ENCODE assay signal across 1 cellular context in the genomic region with DNA sequence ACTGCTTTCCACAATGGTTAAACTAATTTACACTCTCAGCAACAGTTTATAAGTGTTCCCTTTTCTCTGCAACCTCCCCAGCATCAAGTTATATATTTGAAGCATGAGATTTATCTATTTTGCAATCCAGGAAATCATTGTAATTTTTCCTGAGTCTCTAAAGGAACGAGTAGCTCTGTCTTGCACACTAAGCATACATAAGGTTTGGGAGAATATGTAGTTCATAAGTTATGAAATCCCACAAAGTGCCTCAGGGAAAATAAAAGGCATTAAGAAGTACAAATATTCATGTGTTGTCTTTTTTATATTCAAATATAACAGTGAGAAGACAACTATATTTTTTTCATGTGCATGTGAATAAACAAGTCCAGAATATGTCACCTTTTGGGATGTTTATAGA.
TF ChIP-seq lines count a peak whose summit lies in the region.

No MANE protein-coding gene starts in this region.

TF ChIP-seq in GM23338, 12 proteins besides CTCF, POLR2A, EP300 and RAD21 (continued from another document):
- TF ChIP-seq, protein P1, sequence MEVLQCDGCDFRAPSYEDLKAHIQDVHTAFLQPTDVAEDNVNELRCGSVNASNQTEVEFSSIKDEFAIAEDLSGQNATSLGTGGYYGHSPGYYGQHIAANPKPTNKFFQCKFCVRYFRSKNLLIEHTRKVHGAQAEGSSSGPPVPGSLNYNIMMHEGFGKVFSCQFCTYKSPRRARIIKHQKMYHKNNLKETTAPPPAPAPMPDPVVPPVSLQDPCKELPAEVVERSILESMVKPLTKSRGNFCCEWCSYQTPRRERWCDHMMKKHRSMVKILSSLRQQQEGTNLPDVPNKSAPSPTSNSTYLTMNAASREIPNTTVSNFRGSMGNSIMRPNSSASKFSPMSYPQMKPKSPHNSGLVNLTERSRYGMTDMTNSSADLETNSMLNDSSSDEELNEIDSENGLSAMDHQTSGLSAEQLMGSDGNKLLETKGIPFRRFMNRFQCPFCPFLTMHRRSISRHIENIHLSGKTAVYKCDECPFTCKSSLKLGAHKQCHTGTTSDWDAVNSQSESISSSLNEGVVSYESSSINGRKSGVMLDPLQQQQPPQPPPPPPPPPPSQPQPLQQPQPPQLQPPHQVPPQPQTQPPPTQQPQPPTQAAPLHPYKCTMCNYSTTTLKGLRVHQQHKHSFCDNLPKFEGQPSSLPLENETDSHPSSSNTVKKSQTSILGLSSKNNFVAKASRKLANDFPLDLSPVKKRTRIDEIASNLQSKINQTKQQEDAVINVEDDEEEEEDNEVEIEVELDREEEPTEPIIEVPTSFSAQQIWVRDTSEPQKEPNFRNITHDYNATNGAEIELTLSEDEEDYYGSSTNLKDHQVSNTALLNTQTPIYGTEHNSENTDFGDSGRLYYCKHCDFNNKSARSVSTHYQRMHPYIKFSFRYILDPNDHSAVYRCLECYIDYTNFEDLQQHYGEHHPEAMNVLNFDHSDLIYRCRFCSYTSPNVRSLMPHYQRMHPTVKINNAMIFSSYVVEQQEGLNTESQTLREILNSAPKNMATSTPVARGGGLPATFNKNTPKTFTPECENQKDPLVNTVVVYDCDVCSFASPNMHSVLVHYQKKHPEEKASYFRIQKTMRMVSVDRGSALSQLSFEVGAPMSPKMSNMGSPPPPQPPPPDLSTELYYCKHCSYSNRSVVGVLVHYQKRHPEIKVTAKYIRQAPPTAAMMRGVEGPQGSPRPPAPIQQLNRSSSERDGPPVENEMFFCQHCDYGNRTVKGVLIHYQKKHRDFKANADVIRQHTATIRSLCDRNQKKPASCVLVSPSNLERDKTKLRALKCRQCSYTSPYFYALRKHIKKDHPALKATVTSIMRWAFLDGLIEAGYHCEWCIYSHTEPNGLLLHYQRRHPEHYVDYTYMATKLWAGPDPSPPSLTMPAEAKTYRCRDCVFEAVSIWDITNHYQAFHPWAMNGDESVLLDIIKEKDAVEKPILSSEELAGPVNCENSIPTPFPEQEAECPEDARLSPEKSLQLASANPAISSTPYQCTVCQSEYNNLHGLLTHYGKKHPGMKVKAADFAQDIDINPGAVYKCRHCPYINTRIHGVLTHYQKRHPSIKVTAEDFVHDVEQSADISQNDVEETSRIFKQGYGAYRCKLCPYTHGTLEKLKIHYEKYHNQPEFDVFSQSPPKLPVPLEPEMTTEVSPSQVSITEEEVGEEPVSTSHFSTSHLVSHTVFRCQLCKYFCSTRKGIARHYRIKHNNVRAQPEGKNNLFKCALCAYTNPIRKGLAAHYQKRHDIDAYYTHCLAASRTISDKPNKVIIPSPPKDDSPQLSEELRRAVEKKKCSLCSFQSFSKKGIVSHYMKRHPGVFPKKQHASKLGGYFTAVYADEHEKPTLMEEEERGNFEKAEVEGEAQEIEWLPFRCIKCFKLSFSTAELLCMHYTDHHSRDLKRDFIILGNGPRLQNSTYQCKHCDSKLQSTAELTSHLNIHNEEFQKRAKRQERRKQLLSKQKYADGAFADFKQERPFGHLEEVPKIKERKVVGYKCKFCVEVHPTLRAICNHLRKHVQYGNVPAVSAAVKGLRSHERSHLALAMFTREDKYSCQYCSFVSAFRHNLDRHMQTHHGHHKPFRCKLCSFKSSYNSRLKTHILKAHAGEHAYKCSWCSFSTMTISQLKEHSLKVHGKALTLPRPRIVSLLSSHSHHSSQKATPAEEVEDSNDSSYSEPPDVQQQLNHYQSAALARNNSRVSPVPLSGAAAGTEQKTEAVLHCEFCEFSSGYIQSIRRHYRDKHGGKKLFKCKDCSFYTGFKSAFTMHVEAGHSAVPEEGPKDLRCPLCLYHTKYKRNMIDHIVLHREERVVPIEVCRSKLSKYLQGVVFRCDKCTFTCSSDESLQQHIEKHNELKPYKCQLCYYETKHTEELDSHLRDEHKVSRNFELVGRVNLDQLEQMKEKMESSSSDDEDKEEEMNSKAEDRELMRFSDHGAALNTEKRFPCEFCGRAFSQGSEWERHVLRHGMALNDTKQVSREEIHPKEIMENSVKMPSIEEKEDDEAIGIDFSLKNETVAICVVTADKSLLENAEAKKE (CRISPR knock-in tag; IDR thresholded peaks at IDR 0.05), result no peak
- no peak for TF ChIP-seq ZNF114 (CRISPR knock-in tag; IDR thresholded peaks at IDR 0.05)
